In genomic region chr11:66720899-66721470, GRCh38 we compare ENCODE assay signal across 16 cellular contexts. TPM values are rescaled to one million over a fixed set of nuclear protein-coding genes. Genes with fewer than 3 reads are reported as not detected.
DNase-seq lines count a peak whose midpoint lies in the region; ATAC-seq and TF ChIP-seq lines count a peak whose summit lies in the region.
"Had no signal": no experiment of that assay in that cellular context is flagged by ENCODE, and none has a peak within 500 bp of the region (broad histone marks: within the 10 kb centered on the region; RNA-seq: fewer than 3 reads in every experiment).

No MANE protein-coding gene starts in this region.

- 86% methylated on average over 13 of the region's 13 CpGs; no CpG with 5 or more reads in 1 of the 2 donors for WGBS in transverse colon (ENCODE audit: low coverage in 1 of 2), 2 donors

- peak; percentile 45 for DNase-seq in NCI-H2107 treated with DMSO at 0.1 percent for 48 hours (lab: John Stamatoyannopoulos, UW; ENCODE audit: unreplicated experiment)
- DNase-seq in NCI-H2107 (lab: John Stamatoyannopoulos, UW) = no peak
- DNase-seq in T-helper 17 cell = no peak
- DNase-seq in type B pancreatic cell (ENCODE audit: extremely low spot score, unreplicated experiment) = no peak
- no peak for DNase-seq in immature natural killer cell
- DNase-seq in transverse colon = no peak
- no peak for DNase-seq in HuH-7.5 (ENCODE audit: low spot score)
- DNase-seq: naive B cell had no signal

- TF ChIP-seq POLR2A in transverse colon (IDR thresholded peaks at IDR 0.05) = no peak

- in situ Hi-C loops in transverse colon (cut with MboI; ENCODE audit: low pct_ligation_motif_present in 1 of 4, low pct_unique_long_range_greater_than_20kb in 1 of 4, low sequenced_read_pairs in 3 of 4) = loop anchor here in 1 of 4 donors (25.0 kb wide), 1 partner anchor 291 kb away; the partner anchor contains the start of gene SYT12

- H3K9me3 Mint-ChIP-seq in type B pancreatic cell (no peaks in the 10 kb centered on the region), immature natural killer cell (peaks cover 0 to 2% (median 0%) of the 10 kb centered on the region in 6 donors)
- H3K9me3 Mint-ChIP-seq: activated T-cell treated with anti-CD3 and anti-CD28 coated beads, Interleukin-2, amount 50 U/mL, for 72 hours; naive B cell; stimulated activated naive CD8-positive, alpha-beta T cell treated with anti-CD3 and anti-CD28 coated beads, Interleukin-15, amount 100 ng/mL, for 72 hours had no signal

- no peak for ATAC-seq in T-helper 17 cell

- no peak overlapping the region for H3K4me3 Mint-ChIP-seq in T-helper 17 cell
- peak overlapping the region; percentile 80 for H3K4me3 Mint-ChIP-seq in type B pancreatic cell
- H3K4me3 Mint-ChIP-seq in immature natural killer cell = no peak overlapping the region
- H3K4me3 Mint-ChIP-seq: activated naive CD8-positive, alpha-beta T cell; naive B cell had no signal

- H3K9me3 ChIP-seq in T-helper 17 cell (ENCODE audit: control insufficient read depth, low read length, poor library complexity, severe bottlenecking) (no peaks in the 10 kb centered on the region), iPS-15b (ENCODE audit: control insufficient read depth, insufficient read depth, low read length) (no peaks in the 10 kb centered on the region), transverse colon (no peaks in the 10 kb centered on the region)
- H3K9me3 ChIP-seq: colonic mucosa, upper lobe of left lung had no signal

- H3K4me3 ChIP-seq in iPS-15b (ENCODE audit: low read depth, low read length) (no peak overlapping the region), transverse colon (no peak overlapping the region)
- H3K4me3 ChIP-seq: colonic mucosa, GM12878, upper lobe of left lung had no signal

- peak overlapping the region; percentile 37 for H3K9ac ChIP-seq in iPS-15b (ENCODE audit: low read depth, low read length)

- H3K27me3 Mint-ChIP-seq in T-helper 17 cell (peaks cover 56% of the 10 kb centered on the region), type B pancreatic cell (no peaks in the 10 kb centered on the region), immature natural killer cell (ENCODE audit: low read depth in 3 of 3) (peaks cover 4 to 23% (median 8%) of the 10 kb centered on the region in 3 donors)

- TF ChIP-seq CTCF in type B pancreatic cell (conservative IDR thresholded peaks at IDR 0.05) = no peak
- TF ChIP-seq CTCF in transverse colon (IDR thresholded peaks at IDR 0.05) = no peak

- no peak for TF ChIP-seq EP300 in transverse colon (IDR thresholded peaks at IDR 0.05; ENCODE audit: low read depth)

- intact Hi-C loops in transverse colon (cut with DNase I; ENCODE audit: low total_unique reads) = no loop called here

- H3K27ac Mint-ChIP-seq in T-helper 17 cell = peak overlapping the region; percentile 32
- H3K27ac Mint-ChIP-seq in type B pancreatic cell = peak overlapping the region; percentile 98
- H3K27ac Mint-ChIP-seq in immature natural killer cell = no peak overlapping the region
- H3K27ac Mint-ChIP-seq: activated naive CD8-positive, alpha-beta T cell had no signal

- H3K27me3 ChIP-seq in iPS-15b (ENCODE audit: control insufficient read depth, insufficient read depth, low read length) = no peaks in the 10 kb centered on the region
- peaks cover 12% of the 10 kb centered on the region for H3K27me3 ChIP-seq in transverse colon
- H3K27me3 ChIP-seq: brain microvascular endothelial cell had no signal

- peak overlapping the region in 1 of 4 donors; percentile 36 for H3K27ac ChIP-seq in transverse colon
- H3K27ac ChIP-seq: brain microvascular endothelial cell, colonic mucosa, upper lobe of left lung had no signal

- peaks cover 9% of the 10 kb centered on the region for H3K36me3 Mint-ChIP-seq in T-helper 17 cell (ENCODE audit: low read depth)
- H3K36me3 Mint-ChIP-seq in type B pancreatic cell = no peaks in the 10 kb centered on the region
- H3K36me3 Mint-ChIP-seq in immature natural killer cell = no peaks in the 10 kb centered on the region
- H3K36me3 Mint-ChIP-seq: activated naive CD8-positive, alpha-beta T cell; naive B cell had no signal

- peaks cover 18% of the 10 kb centered on the region for H3K4me1 ChIP-seq in iPS-15b (ENCODE audit: control insufficient read depth, insufficient read depth, low read length)
- H3K4me1 ChIP-seq in transverse colon = peaks cover 0 to 21% (median 10%) of the 10 kb centered on the region in 4 donors
- H3K4me1 ChIP-seq: colonic mucosa had no signal

- H3K36me3 ChIP-seq in iPS-15b (ENCODE audit: control insufficient read depth, insufficient read depth, low read length) (peaks cover 9% of the 10 kb centered on the region), transverse colon (no peaks in the 10 kb centered on the region)
- H3K36me3 ChIP-seq: brain microvascular endothelial cell, colonic mucosa, upper lobe of left lung had no signal

- peaks cover 2% of the 10 kb centered on the region for H3K4me1 Mint-ChIP-seq in T-helper 17 cell
- peaks cover 45% of the 10 kb centered on the region for H3K4me1 Mint-ChIP-seq in type B pancreatic cell (ENCODE audit: unreplicated experiment)
- peaks cover 0 to 5% of the 10 kb centered on the region in 2 donors for H3K4me1 Mint-ChIP-seq in immature natural killer cell

RNA-seq across cellular contexts. Expression of gene SPTBN2, which starts 8.0 kb away (rescaled TPM):
- total RNA-seq in T-helper 17 cell (under 1 TPM in 1 of 2 donors, not detected in 1; 0.23 TPM), type B pancreatic cell (ENCODE audit: low replicate concordance) (56.0 and 139 TPM in 2 replicates), transverse colon (1 to 10 TPM in 3 of 4 donors, under 1 TPM in 1; 0.75 to 2.2 (median 1.6) TPM)
- not detected for polyA plus RNA-seq in immature natural killer cell

RNA-seq across cellular contexts. Expression of gene RBM4B, which starts 43.3 kb away (rescaled TPM):
- total RNA-seq in T-helper 17 cell = 1 to 10 TPM; 7.3 to 9.9 TPM
- 25.2 and 49.1 TPM in 2 replicates for total RNA-seq in type B pancreatic cell (ENCODE audit: low replicate concordance)
- polyA plus RNA-seq in immature natural killer cell = 10 to 100 TPM in 2 of 3 donors, 1 to 10 TPM in 1; 8.6 to 24.6 (median 16.0) TPM
- 10 to 100 TPM; 14.2 to 22.1 (median 15.5) TPM for total RNA-seq in transverse colon

Comparison
In these comparisons a context has a peak if more than half of its experiments do, and no peak if none do; other contexts are left out.
1. H3K27ac Mint-ChIP-seq: peak in T-helper 17 cell (single experiment) and type B pancreatic cell (single experiment); none in immature natural killer cell (0 of 6).
2. RNA of gene SPTBN2, which starts 8.0 kb away (total RNA-seq): 56.0 to 139 TPM in type B pancreatic cell; 0.75 to 2.2 TPM in transverse colon and 0.23 TPM in T-helper 17 cell; every median in the first group is over 10 times any median in the second.